In the genomic region with DNA sequence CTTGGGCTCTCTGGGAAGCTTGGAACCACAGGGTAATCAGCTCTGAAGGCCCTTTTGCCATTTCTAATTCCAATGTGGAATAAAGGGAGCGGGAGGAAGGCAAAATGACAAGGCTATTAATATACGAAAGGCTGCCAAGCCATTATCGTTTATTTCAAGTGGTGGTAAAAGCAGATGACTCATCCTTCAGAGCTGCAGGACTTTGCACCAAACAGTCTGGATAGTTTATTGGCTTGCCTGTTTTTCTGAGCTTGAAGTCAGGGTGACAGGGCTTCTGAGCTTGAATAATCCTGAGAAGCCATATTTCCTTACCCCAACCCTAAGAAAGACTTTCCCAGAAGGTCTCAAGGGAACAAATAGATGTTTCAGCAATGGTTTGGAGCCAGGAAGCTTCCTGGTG, we compare ENCODE assay signal across 1 cellular context.
TF ChIP-seq lines count a peak whose summit lies in the region.

No MANE protein-coding gene starts in this region.

TF ChIP-seq in HepG2, 621 proteins besides CTCF, POLR2A, EP300 and RAD21 (continued from another document and continues in another):
- TF ChIP-seq, protein P1, sequence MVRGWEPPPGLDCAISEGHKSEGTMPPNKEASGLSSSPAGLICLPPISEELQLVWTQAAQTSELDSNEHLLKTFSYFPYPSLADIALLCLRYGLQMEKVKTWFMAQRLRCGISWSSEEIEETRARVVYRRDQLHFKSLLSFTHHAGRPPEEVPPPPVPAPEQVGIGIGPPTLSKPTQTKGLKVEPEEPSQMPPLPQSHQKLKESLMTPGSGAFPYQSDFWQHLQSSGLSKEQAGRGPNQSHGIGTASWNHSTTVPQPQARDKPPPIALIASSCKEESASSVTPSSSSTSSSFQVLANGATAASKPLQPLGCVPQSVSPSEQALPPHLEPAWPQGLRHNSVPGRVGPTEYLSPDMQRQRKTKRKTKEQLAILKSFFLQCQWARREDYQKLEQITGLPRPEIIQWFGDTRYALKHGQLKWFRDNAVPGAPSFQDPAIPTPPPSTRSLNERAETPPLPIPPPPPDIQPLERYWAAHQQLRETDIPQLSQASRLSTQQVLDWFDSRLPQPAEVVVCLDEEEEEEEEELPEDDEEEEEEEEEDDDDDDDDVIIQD (CRISPR knock-in tag; IDR thresholded peaks at IDR 0.05; ENCODE audit: low read depth) = no peak; the same call in 1 of the 2 replicates
- TF ChIP-seq, protein P2, sequence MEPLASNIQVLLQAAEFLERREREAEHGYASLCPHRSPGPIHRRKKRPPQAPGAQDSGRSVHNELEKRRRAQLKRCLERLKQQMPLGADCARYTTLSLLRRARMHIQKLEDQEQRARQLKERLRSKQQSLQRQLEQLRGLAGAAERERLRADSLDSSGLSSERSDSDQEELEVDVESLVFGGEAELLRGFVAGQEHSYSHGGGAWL (CRISPR knock-in tag; IDR thresholded peaks at IDR 0.05) = no peak
- peak; percentile 82; the same call in 1 of the 2 replicates for TF ChIP-seq FOSL1 (CRISPR knock-in tag; IDR thresholded peaks at IDR 0.05; ENCODE audit: borderline replicate concordance)
- TF ChIP-seq, protein P3, sequence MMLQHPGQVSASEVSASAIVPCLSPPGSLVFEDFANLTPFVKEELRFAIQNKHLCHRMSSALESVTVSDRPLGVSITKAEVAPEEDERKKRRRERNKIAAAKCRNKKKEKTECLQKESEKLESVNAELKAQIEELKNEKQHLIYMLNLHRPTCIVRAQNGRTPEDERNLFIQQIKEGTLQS (CRISPR knock-in tag; IDR thresholded peaks at IDR 0.05) = peak; percentile 61
- TF ChIP-seq REXO4 (CRISPR knock-in tag; IDR thresholded peaks at IDR 0.05; ENCODE audit: borderline replicate concordance) = no peak
- TF ChIP-seq ZSCAN22 (CRISPR knock-in tag; IDR thresholded peaks at IDR 0.05) = no peak
- no peak for TF ChIP-seq TAF1 (CRISPR knock-in tag; IDR thresholded peaks at IDR 0.05)
- TF ChIP-seq KAT8 (CRISPR knock-in tag; IDR thresholded peaks at IDR 0.05) = peak; percentile 22; the same call in 1 of the 2 replicates
- no peak for TF ChIP-seq ZNF235 (CRISPR knock-in tag; IDR thresholded peaks at IDR 0.05; ENCODE audit: borderline replicate concordance)
- no peak for TF ChIP-seq ZNF331 (CRISPR knock-in tag; IDR thresholded peaks at IDR 0.05)
- TF ChIP-seq, protein P4, sequence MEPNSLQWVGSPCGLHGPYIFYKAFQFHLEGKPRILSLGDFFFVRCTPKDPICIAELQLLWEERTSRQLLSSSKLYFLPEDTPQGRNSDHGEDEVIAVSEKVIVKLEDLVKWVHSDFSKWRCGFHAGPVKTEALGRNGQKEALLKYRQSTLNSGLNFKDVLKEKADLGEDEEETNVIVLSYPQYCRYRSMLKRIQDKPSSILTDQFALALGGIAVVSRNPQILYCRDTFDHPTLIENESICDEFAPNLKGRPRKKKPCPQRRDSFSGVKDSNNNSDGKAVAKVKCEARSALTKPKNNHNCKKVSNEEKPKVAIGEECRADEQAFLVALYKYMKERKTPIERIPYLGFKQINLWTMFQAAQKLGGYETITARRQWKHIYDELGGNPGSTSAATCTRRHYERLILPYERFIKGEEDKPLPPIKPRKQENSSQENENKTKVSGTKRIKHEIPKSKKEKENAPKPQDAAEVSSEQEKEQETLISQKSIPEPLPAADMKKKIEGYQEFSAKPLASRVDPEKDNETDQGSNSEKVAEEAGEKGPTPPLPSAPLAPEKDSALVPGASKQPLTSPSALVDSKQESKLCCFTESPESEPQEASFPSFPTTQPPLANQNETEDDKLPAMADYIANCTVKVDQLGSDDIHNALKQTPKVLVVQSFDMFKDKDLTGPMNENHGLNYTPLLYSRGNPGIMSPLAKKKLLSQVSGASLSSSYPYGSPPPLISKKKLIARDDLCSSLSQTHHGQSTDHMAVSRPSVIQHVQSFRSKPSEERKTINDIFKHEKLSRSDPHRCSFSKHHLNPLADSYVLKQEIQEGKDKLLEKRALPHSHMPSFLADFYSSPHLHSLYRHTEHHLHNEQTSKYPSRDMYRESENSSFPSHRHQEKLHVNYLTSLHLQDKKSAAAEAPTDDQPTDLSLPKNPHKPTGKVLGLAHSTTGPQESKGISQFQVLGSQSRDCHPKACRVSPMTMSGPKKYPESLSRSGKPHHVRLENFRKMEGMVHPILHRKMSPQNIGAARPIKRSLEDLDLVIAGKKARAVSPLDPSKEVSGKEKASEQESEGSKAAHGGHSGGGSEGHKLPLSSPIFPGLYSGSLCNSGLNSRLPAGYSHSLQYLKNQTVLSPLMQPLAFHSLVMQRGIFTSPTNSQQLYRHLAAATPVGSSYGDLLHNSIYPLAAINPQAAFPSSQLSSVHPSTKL (CRISPR knock-in tag; IDR thresholded peaks at IDR 0.05) = peak; percentile 31; the same call in 1 of the 2 replicates
- TF ChIP-seq ZC3H4 (CRISPR knock-in tag; IDR thresholded peaks at IDR 0.05; ENCODE audit: borderline replicate concordance) = no peak
- TF ChIP-seq FOSL2 (CRISPR knock-in tag; IDR thresholded peaks at IDR 0.05) = peak; percentile 93
- TF ChIP-seq NFYB (CRISPR knock-in tag; IDR thresholded peaks at IDR 0.05) = no peak
- peak; percentile 42; the same call in 1 of the 2 replicates for TF ChIP-seq HNF4A (CRISPR knock-in tag; IDR thresholded peaks at IDR 0.05)
- TF ChIP-seq FOXM1 (CRISPR knock-in tag; IDR thresholded peaks at IDR 0.05) = no peak
- TF ChIP-seq SIX4 (CRISPR knock-in tag; IDR thresholded peaks at IDR 0.05) = no peak
- TF ChIP-seq, protein P5, sequence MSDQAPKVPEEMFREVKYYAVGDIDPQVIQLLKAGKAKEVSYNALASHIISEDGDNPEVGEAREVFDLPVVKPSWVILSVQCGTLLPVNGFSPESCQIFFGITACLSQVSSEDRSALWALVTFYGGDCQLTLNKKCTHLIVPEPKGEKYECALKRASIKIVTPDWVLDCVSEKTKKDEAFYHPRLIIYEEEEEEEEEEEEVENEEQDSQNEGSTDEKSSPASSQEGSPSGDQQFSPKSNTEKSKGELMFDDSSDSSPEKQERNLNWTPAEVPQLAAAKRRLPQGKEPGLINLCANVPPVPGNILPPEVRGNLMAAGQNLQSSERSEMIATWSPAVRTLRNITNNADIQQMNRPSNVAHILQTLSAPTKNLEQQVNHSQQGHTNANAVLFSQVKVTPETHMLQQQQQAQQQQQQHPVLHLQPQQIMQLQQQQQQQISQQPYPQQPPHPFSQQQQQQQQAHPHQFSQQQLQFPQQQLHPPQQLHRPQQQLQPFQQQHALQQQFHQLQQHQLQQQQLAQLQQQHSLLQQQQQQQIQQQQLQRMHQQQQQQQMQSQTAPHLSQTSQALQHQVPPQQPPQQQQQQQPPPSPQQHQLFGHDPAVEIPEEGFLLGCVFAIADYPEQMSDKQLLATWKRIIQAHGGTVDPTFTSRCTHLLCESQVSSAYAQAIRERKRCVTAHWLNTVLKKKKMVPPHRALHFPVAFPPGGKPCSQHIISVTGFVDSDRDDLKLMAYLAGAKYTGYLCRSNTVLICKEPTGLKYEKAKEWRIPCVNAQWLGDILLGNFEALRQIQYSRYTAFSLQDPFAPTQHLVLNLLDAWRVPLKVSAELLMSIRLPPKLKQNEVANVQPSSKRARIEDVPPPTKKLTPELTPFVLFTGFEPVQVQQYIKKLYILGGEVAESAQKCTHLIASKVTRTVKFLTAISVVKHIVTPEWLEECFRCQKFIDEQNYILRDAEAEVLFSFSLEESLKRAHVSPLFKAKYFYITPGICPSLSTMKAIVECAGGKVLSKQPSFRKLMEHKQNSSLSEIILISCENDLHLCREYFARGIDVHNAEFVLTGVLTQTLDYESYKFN (CRISPR knock-in tag; conservative IDR thresholded peaks at IDR 0.05) = peak; percentile 40; the same call in 1 of the 2 replicates
- TF ChIP-seq SOX13 (IDR thresholded peaks at IDR 0.05) = no peak
- no peak for TF ChIP-seq SOX13 (CRISPR knock-in tag; conservative IDR thresholded peaks at IDR 0.05 in 1 of 2, IDR thresholded peaks at IDR 0.05 in 1 of 2)
- no peak for TF ChIP-seq DNMT3B (CRISPR knock-in tag; conservative IDR thresholded peaks at IDR 0.05)
- no peak for TF ChIP-seq PAX8 (CRISPR knock-in tag; IDR thresholded peaks at IDR 0.05; ENCODE audit: borderline replicate concordance)
- TF ChIP-seq NCOR1 (IDR thresholded peaks at IDR 0.05; ENCODE audit: borderline replicate concordance, low read length) = no peak
- no peak for TF ChIP-seq SMARCE1 (IDR thresholded peaks at IDR 0.05; ENCODE audit: borderline replicate concordance)
- TF ChIP-seq, protein P6, sequence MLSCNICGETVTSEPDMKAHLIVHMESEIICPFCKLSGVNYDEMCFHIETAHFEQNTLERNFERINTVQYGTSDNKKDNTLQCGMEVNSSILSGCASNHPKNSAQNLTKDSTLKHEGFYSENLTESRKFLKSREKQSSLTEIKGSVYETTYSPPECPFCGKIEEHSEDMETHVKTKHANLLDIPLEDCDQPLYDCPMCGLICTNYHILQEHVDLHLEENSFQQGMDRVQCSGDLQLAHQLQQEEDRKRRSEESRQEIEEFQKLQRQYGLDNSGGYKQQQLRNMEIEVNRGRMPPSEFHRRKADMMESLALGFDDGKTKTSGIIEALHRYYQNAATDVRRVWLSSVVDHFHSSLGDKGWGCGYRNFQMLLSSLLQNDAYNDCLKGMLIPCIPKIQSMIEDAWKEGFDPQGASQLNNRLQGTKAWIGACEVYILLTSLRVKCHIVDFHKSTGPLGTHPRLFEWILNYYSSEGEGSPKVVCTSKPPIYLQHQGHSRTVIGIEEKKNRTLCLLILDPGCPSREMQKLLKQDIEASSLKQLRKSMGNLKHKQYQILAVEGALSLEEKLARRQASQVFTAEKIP (CRISPR knock-in tag; IDR thresholded peaks at IDR 0.05; ENCODE audit: borderline replicate concordance) = no peak
- TF ChIP-seq ZNF138 (CRISPR knock-in tag; IDR thresholded peaks at IDR 0.05; ENCODE audit: low read depth) = no peak
- TF ChIP-seq, protein P7, sequence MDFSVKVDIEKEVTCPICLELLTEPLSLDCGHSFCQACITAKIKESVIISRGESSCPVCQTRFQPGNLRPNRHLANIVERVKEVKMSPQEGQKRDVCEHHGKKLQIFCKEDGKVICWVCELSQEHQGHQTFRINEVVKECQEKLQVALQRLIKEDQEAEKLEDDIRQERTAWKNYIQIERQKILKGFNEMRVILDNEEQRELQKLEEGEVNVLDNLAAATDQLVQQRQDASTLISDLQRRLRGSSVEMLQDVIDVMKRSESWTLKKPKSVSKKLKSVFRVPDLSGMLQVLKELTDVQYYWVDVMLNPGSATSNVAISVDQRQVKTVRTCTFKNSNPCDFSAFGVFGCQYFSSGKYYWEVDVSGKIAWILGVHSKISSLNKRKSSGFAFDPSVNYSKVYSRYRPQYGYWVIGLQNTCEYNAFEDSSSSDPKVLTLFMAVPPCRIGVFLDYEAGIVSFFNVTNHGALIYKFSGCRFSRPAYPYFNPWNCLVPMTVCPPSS (IDR thresholded peaks at IDR 0.05) = no peak
- TF ChIP-seq ZNF850 (CRISPR knock-in tag; conservative IDR thresholded peaks at IDR 0.05) = peak; percentile 96
- no peak for TF ChIP-seq SSRP1 (CRISPR knock-in tag; IDR thresholded peaks at IDR 0.05)
- TF ChIP-seq MEIS1 (CRISPR knock-in tag; IDR thresholded peaks at IDR 0.05; ENCODE audit: borderline replicate concordance) = no peak
- no peak for TF ChIP-seq ZNF296 (CRISPR knock-in tag; conservative IDR thresholded peaks at IDR 0.05)
- TF ChIP-seq, protein P8, sequence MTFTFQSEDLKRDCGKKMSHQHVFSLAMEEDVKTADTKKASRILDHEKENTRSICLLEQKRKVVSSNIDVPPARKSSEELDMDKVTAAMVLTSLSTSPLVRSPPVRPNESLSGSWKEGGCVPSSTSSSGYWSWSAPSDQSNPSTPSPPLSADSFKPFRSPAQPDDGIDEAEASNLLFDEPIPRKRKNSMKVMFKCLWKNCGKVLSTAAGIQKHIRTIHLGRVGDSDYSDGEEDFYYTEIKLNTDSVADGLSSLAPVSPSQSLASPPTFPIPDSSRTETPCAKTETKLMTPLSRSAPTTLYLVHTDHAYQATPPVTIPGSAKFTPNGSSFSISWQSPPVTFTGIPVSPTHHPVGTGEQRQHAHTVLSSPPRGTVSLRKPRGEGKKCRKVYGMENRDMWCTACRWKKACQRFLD (CRISPR knock-in tag; IDR thresholded peaks at IDR 0.05; ENCODE audit: borderline replicate concordance) = no peak
- no peak for TF ChIP-seq EED (CRISPR knock-in tag; IDR thresholded peaks at IDR 0.05)
- TF ChIP-seq ZNF792 (CRISPR knock-in tag; IDR thresholded peaks at IDR 0.05) = peak; percentile 94
- TF ChIP-seq RAD51 (IDR thresholded peaks at IDR 0.05; ENCODE audit: borderline replicate concordance) = no peak
- TF ChIP-seq MAZ (IDR thresholded peaks at IDR 0.05; ENCODE audit: borderline replicate concordance, low read depth, low read length) = no peak
- TF ChIP-seq MAZ (CRISPR knock-in tag; IDR thresholded peaks at IDR 0.05; ENCODE audit: low read depth) = no peak
- no peak for TF ChIP-seq ARNT (IDR thresholded peaks at IDR 0.05)
